Comparison of ENCODE assay signal across 8 cellular contexts in genomic region chr18:57585846-57586242, GRCh38. TPM values are rescaled to one million over a fixed set of nuclear protein-coding genes. Genes with fewer than 3 reads are reported as not detected.
DNase-seq lines count a peak whose midpoint lies in the region; ATAC-seq and TF ChIP-seq lines count a peak whose summit lies in the region.

No MANE protein-coding gene starts in this region.

- H3K9me3 ChIP-seq in Loucy (ENCODE audit: insufficient read depth, low read depth, low read length) (no peaks in the 10 kb centered on the region), mucosa of rectum (ENCODE audit: control insufficient read depth in 2 of 2, low read length in 2 of 2) (no peaks in the 10 kb centered on the region)

- H3K4me2 ChIP-seq in Loucy (ENCODE audit: low read depth, low read length, poor library complexity, severe bottlenecking): peak overlapping the region; percentile 93

- H2AFZ ChIP-seq in Loucy (ENCODE audit: low read length): peak overlapping the region; percentile 96

- H3K9me2 ChIP-seq in Loucy (replicated peaks; ENCODE audit: low read depth, low read length): no peaks in the 10 kb centered on the region

- H3F3A ChIP-seq in Loucy (ENCODE audit: low read depth): no peaks in the 10 kb centered on the region

- H3K27ac ChIP-seq in mucosa of rectum (ENCODE audit: low read depth in 2 of 2, low read length in 2 of 2): peak overlapping the region; percentile 78 to 84

- TF ChIP-seq CTCF in Loucy (conservative IDR thresholded peaks at IDR 0.05; ENCODE audit: low read length) (no peak), GM20000 (IDR thresholded peaks at IDR 0.05; ENCODE audit: extremely low read depth, missing control alignments) (no peak)

- no peaks in the 10 kb centered on the region for H3K36me3 ChIP-seq in Loucy (ENCODE audit: insufficient read depth, low read length)
- H3K36me3 ChIP-seq in mucosa of rectum (ENCODE audit: control insufficient read depth in 2 of 2, insufficient read depth in 2 of 2, low read length in 2 of 2): no peaks in the 10 kb centered on the region

- H3K27me3 ChIP-seq in Loucy (ENCODE audit: insufficient read depth, low read length, poor library complexity, severe bottlenecking) (no peaks in the 10 kb centered on the region), mucosa of rectum (ENCODE audit: control insufficient read depth in 2 of 2, insufficient read depth in 2 of 2, low read length in 2 of 2) (no peaks in the 10 kb centered on the region)

- peaks cover 23% of the 10 kb centered on the region for H3K4me1 ChIP-seq in Loucy (ENCODE audit: insufficient read depth, low read length, poor library complexity, severe bottlenecking)
- peaks cover 10 to 13% of the 10 kb centered on the region in 2 donors for H3K4me1 ChIP-seq in mucosa of rectum (ENCODE audit: control insufficient read depth in 2 of 2, insufficient read depth in 2 of 2, low read length in 2 of 2)

- no peaks in the 10 kb centered on the region for H4K20me1 ChIP-seq in Loucy (ENCODE audit: insufficient read depth, low read length, poor library complexity, severe bottlenecking)

- ATAC-seq in GM21825 (IDR thresholded peaks at IDR 0.05; ENCODE audit: unreplicated experiment): no peak

- peak; percentile 68 for DNase-seq in activated CD8-positive, alpha-beta memory T cell treated with anti-CD3 and anti-CD28 coated beads for 24 hours
- no peak for DNase-seq in activated CD8-positive, alpha-beta memory T cell treated with anti-CD3 and anti-CD28 coated beads, Interleukin-2, amount 50 U/mL, for 4 hours
- DNase-seq in cerebellum (ENCODE audit: low spot score): peak; percentile 36
- no peak for DNase-seq in DMS153 (lab: John Stamatoyannopoulos, UW)
- DNase-seq in GM20000 (ENCODE audit: low spot score): no peak

- H3K4me3 ChIP-seq in Loucy (ENCODE audit: low read length, poor library complexity, severe bottlenecking) (peak overlapping the region; percentile 93), mucosa of rectum (ENCODE audit: low read length in 2 of 2) (peak overlapping the region; percentile 88 to 90)

- H3K79me2 ChIP-seq in Loucy (ENCODE audit: insufficient read depth, low read length): peaks cover 11% of the 10 kb centered on the region; the same call in 1 of the 2 replicates

- H3K9ac ChIP-seq in Loucy (ENCODE audit: low read depth, low read length, poor library complexity, severe bottlenecking): peak overlapping the region; percentile 78
- peak overlapping the region; percentile 72 to 92 for H3K9ac ChIP-seq in mucosa of rectum (ENCODE audit: low read depth in 1 of 2, low read length in 2 of 2)

RNA-seq across cellular contexts. Expression of gene FECH, which starts 0.7 kb away (rescaled TPM):
- 21.3 TPM for total RNA-seq in cerebellum

RNA-seq across cellular contexts. Expression of gene NARS1, which starts 35.8 kb away (rescaled TPM):
- total RNA-seq in cerebellum: 78.8 TPM

Comparison
In these comparisons a context has a peak if more than half of its experiments do, and no peak if none do; other contexts are left out.
1. DNase-seq: peak in activated CD8-positive, alpha-beta memory T cell treated with anti-CD3 and anti-CD28 coated beads for 24 hours (single experiment) and cerebellum (single experiment); none in activated CD8-positive, alpha-beta memory T cell treated with anti-CD3 and anti-CD28 coated beads, Interleukin-2, amount 50 U/mL, for 4 hours (single experiment), DMS153 (single experiment) and GM20000 (single experiment).